ENCODE assay signal across 1 cellular context in the genomic region with DNA sequence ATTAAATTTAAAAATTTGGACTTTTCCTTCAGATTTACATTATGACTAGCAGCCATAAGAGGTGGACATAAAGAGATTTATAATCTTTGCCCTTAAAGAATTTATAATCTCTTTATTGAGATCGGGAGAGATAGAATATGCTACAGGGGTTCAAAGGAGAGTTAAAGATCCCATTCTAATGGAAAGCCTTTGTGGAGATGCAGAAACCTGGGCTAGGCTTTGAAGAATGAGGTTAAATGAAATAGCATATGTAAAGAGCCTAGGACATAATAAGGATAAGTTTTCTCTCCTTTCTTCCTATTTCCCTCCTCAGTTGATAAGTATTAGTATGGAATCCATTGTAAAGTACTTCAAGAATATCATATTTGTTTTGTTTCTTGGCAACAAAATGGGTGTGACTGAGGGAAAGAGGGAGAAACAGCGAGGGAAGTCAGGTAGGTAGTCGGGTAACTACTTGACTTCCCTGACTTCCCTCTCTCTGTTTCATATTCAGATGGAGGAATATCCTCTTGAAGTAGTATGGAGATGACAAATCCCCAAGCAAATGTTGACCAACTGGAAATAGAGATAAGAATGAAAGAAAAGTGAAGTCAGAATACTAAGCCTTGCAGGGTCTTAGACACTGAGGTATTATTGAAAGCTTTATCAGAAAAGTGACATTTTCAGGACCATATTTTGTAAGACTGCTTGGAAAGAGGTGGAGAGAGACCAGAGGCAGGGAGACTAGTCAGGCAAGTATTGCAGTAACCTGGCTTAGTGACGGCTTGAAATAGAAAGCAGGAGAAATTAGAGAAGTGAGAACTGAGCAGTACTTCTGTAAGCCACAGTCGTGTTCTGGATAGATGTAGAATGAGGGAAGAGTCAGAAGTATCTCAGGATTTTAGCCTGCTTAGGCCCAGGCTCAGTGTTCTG.
TF ChIP-seq lines count a peak whose summit lies in the region.

No MANE protein-coding gene starts in this region.

TF ChIP-seq in GM23338, 12 proteins besides CTCF, POLR2A, EP300 and RAD21 (continued from another document):
- no peak for TF ChIP-seq ZNF462 (CRISPR knock-in tag; IDR thresholded peaks at IDR 0.05)
